ENCODE assay signal across 1 cellular context in genomic region chr12:54017845-54018607, GRCh38.
TF ChIP-seq lines count a peak whose summit lies in the region.

No MANE protein-coding gene starts in this region.

TF ChIP-seq in HEK293, 187 proteins besides CTCF, POLR2A, EP300 and RAD21 (continued from another document and continues in another):
- TF ChIP-seq ZBTB10 (tag by site-specific recombination; IDR thresholded peaks at IDR 0.05) (peak; percentile 85), ZNF510 (tag by site-specific recombination; IDR thresholded peaks at IDR 0.05; ENCODE audit: insufficient replicate concordance) (no peak), YY2 (tag by site-specific recombination; IDR thresholded peaks at IDR 0.05) (0 out of 2 replicates have a peak, but pooled peaks have one; percentile 12), KLF8 (tag by site-specific recombination; IDR thresholded peaks at IDR 0.05) (peak; percentile 97), KLF10 (tag by site-specific recombination; IDR thresholded peaks at IDR 0.05) (peak; percentile 87; the same call in 1 of the 2 replicates), ZBTB44 (tag by site-specific recombination; IDR thresholded peaks at IDR 0.05) (peak; percentile 62), ZBTB21 (tag by site-specific recombination; IDR thresholded peaks at IDR 0.05) (peak; percentile 16; the same call in 1 of the 2 replicates), ZNF639 (tag by site-specific recombination; IDR thresholded peaks at IDR 0.05) (peak; percentile 38; the same call in 1 of the 2 replicates), ZNF747 (tag by site-specific recombination; IDR thresholded peaks at IDR 0.05) (no peak), KLF17 (tag by site-specific recombination; IDR thresholded peaks at IDR 0.05) (peak; percentile 53), ZNF513 (tag by site-specific recombination; IDR thresholded peaks at IDR 0.05) (no peak), IKZF3 (tag by site-specific recombination; IDR thresholded peaks at IDR 0.05) (peak; percentile 61; the same call in 1 of the 2 replicates), ZNF529 (tag by site-specific recombination; IDR thresholded peaks at IDR 0.05; ENCODE audit: insufficient replicate concordance) (no peak), ZNF830 (tag by site-specific recombination; IDR thresholded peaks at IDR 0.05; ENCODE audit: low read depth) (no peak), ZNF416 (tag by site-specific recombination; IDR thresholded peaks at IDR 0.05) (no peak), ZNF571 (tag by site-specific recombination; IDR thresholded peaks at IDR 0.05) (no peak), ZNF558 (tag by site-specific recombination; IDR thresholded peaks at IDR 0.05) (no peak), MEIS1 (CRISPR knock-in tag; IDR thresholded peaks at IDR 0.05; ENCODE audit: borderline replicate concordance) (no peak), ZNF140 (tag by site-specific recombination; IDR thresholded peaks at IDR 0.05) (no peak), ZBTB49 (tag by site-specific recombination; IDR thresholded peaks at IDR 0.05; ENCODE audit: low read depth) (no peak), ZNF157 (tag by site-specific recombination; IDR thresholded peaks at IDR 0.05) (no peak), ZNF701 (tag by site-specific recombination; IDR thresholded peaks at IDR 0.05) (no peak), ZNF274 (IDR thresholded peaks at IDR 0.05; ENCODE audit: low read length) (no peak), ZNF274 (tag by site-specific recombination; IDR thresholded peaks at IDR 0.05; ENCODE audit: borderline replicate concordance) (no peak), ZXDB (tag by site-specific recombination; IDR thresholded peaks at IDR 0.05) (peak; percentile 89), ZNF777 (tag by site-specific recombination; IDR thresholded peaks at IDR 0.05; ENCODE audit: borderline replicate concordance) (no peak), ZNF658 (tag by site-specific recombination; IDR thresholded peaks at IDR 0.05) (no peak), SP2 (tag by site-specific recombination; IDR thresholded peaks at IDR 0.05) (peak; percentile 91), ZBTB17 (tag by site-specific recombination; IDR thresholded peaks at IDR 0.05) (peak; percentile 58; the same call in 1 of the 2 replicates), PATZ1 (tag by site-specific recombination; IDR thresholded peaks at IDR 0.05) (peak; percentile 95), ZNF362 (tag by site-specific recombination; IDR thresholded peaks at IDR 0.05) (no peak), PRDM6 (tag by site-specific recombination; IDR thresholded peaks at IDR 0.05) (no peak), PRDM2 (tag by site-specific recombination; IDR thresholded peaks at IDR 0.05; ENCODE audit: borderline replicate concordance) (no peak; the same call in 1 of the 2 replicates), ZNF837 (tag by site-specific recombination; IDR thresholded peaks at IDR 0.05) (no peak), SP3 (tag by site-specific recombination; IDR thresholded peaks at IDR 0.05) (peak; percentile 93), ZNF48 (tag by site-specific recombination; IDR thresholded peaks at IDR 0.05) (no peak), PRDM1 (tag by site-specific recombination; IDR thresholded peaks at IDR 0.05) (no peak)
